ENCODE assay signal across 1 cellular context in the genomic region with DNA sequence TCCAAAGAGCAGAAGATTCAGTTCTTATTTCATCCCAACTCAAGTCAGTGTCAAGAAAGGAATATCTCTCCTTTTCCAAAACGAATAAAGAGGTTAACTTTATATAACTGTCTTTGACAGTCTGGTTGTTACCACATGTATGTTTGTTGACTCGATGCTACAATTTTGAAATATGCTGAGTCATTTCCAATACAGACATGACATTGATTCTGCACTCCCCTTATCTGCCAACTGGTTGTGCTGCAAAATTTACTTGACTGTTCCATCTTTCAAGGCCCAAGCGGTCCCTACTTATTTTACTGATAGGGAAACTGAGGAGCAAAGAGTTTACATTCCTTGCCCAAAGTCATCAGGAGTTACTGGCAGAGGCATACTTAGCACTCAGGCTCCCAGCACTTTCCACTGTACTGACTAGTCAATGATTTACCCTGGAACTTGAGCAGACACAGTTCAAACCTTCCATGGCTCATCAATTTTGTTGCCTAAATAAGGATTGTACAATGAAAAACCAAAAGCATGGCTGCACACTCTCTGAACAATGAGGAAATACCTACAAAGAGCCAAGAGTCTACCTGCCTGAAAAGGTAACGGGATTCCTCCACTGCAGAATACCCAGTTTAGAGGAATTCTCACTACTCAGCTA.
TF ChIP-seq lines count a peak whose summit lies in the region.

No MANE protein-coding gene starts in this region.

TF ChIP-seq in H1, 55 proteins besides CTCF, POLR2A, EP300 and RAD21:
- TF ChIP-seq, protein P1, sequence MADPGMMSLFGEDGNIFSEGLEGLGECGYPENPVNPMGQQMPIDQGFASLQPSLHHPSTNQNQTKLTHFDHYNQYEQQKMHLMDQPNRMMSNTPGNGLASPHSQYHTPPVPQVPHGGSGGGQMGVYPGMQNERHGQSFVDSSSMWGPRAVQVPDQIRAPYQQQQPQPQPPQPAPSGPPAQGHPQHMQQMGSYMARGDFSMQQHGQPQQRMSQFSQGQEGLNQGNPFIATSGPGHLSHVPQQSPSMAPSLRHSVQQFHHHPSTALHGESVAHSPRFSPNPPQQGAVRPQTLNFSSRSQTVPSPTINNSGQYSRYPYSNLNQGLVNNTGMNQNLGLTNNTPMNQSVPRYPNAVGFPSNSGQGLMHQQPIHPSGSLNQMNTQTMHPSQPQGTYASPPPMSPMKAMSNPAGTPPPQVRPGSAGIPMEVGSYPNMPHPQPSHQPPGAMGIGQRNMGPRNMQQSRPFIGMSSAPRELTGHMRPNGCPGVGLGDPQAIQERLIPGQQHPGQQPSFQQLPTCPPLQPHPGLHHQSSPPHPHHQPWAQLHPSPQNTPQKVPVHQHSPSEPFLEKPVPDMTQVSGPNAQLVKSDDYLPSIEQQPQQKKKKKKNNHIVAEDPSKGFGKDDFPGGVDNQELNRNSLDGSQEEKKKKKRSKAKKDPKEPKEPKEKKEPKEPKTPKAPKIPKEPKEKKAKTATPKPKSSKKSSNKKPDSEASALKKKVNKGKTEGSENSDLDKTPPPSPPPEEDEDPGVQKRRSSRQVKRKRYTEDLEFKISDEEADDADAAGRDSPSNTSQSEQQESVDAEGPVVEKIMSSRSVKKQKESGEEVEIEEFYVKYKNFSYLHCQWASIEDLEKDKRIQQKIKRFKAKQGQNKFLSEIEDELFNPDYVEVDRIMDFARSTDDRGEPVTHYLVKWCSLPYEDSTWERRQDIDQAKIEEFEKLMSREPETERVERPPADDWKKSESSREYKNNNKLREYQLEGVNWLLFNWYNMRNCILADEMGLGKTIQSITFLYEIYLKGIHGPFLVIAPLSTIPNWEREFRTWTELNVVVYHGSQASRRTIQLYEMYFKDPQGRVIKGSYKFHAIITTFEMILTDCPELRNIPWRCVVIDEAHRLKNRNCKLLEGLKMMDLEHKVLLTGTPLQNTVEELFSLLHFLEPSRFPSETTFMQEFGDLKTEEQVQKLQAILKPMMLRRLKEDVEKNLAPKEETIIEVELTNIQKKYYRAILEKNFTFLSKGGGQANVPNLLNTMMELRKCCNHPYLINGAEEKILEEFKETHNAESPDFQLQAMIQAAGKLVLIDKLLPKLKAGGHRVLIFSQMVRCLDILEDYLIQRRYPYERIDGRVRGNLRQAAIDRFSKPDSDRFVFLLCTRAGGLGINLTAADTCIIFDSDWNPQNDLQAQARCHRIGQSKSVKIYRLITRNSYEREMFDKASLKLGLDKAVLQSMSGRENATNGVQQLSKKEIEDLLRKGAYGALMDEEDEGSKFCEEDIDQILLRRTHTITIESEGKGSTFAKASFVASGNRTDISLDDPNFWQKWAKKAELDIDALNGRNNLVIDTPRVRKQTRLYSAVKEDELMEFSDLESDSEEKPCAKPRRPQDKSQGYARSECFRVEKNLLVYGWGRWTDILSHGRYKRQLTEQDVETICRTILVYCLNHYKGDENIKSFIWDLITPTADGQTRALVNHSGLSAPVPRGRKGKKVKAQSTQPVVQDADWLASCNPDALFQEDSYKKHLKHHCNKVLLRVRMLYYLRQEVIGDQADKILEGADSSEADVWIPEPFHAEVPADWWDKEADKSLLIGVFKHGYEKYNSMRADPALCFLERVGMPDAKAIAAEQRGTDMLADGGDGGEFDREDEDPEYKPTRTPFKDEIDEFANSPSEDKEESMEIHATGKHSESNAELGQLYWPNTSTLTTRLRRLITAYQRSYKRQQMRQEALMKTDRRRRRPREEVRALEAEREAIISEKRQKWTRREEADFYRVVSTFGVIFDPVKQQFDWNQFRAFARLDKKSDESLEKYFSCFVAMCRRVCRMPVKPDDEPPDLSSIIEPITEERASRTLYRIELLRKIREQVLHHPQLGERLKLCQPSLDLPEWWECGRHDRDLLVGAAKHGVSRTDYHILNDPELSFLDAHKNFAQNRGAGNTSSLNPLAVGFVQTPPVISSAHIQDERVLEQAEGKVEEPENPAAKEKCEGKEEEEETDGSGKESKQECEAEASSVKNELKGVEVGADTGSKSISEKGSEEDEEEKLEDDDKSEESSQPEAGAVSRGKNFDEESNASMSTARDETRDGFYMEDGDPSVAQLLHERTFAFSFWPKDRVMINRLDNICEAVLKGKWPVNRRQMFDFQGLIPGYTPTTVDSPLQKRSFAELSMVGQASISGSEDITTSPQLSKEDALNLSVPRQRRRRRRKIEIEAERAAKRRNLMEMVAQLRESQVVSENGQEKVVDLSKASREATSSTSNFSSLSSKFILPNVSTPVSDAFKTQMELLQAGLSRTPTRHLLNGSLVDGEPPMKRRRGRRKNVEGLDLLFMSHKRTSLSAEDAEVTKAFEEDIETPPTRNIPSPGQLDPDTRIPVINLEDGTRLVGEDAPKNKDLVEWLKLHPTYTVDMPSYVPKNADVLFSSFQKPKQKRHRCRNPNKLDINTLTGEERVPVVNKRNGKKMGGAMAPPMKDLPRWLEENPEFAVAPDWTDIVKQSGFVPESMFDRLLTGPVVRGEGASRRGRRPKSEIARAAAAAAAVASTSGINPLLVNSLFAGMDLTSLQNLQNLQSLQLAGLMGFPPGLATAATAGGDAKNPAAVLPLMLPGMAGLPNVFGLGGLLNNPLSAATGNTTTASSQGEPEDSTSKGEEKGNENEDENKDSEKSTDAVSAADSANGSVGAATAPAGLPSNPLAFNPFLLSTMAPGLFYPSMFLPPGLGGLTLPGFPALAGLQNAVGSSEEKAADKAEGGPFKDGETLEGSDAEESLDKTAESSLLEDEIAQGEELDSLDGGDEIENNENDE (IDR thresholded peaks at IDR 0.05; ENCODE audit: insufficient replicate concordance, low read length) = no peak
- TF ChIP-seq MAFK (IDR thresholded peaks at IDR 0.05; ENCODE audit: low read depth, low read length) = 0 out of 2 replicates have a peak, but pooled peaks have one; percentile 26
- TF ChIP-seq JUND (IDR thresholded peaks at IDR 0.05; ENCODE audit: low read length) = no peak
- TF ChIP-seq BACH1 (IDR thresholded peaks at IDR 0.05; ENCODE audit: low read length) = peak; percentile 80
- TF ChIP-seq, protein P2, sequence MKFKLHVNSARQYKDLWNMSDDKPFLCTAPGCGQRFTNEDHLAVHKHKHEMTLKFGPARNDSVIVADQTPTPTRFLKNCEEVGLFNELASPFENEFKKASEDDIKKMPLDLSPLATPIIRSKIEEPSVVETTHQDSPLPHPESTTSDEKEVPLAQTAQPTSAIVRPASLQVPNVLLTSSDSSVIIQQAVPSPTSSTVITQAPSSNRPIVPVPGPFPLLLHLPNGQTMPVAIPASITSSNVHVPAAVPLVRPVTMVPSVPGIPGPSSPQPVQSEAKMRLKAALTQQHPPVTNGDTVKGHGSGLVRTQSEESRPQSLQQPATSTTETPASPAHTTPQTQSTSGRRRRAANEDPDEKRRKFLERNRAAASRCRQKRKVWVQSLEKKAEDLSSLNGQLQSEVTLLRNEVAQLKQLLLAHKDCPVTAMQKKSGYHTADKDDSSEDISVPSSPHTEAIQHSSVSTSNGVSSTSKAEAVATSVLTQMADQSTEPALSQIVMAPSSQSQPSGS (IDR thresholded peaks at IDR 0.05; ENCODE audit: low read length) = no peak
- TF ChIP-seq, protein P3, sequence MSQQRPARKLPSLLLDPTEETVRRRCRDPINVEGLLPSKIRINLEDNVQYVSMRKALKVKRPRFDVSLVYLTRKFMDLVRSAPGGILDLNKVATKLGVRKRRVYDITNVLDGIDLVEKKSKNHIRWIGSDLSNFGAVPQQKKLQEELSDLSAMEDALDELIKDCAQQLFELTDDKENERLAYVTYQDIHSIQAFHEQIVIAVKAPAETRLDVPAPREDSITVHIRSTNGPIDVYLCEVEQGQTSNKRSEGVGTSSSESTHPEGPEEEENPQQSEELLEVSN (IDR thresholded peaks at IDR 0.05) = no peak
- TF ChIP-seq, protein P4, sequence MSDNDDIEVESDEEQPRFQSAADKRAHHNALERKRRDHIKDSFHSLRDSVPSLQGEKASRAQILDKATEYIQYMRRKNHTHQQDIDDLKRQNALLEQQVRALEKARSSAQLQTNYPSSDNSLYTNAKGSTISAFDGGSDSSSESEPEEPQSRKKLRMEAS (IDR thresholded peaks at IDR 0.05) = no peak
- no peak for TF ChIP-seq HDAC2 (IDR thresholded peaks at IDR 0.05; ENCODE audit: borderline replicate concordance in 1 of 2, low read depth in 2 of 2, low read length in 2 of 2)
